Comparison of ENCODE assay signal across 22 cellular contexts in genomic region chr3:11631822-11632221, GRCh38. TPM values are rescaled to one million over a fixed set of nuclear protein-coding genes. Genes with fewer than 3 reads are reported as not detected.
DNase-seq lines count a peak whose midpoint lies in the region; ATAC-seq, FAIRE-seq and TF ChIP-seq lines count a peak whose summit lies in the region.
"Had no signal": no experiment of that assay in that cellular context is flagged by ENCODE, and none has a peak within 500 bp of the region (broad histone marks: within the 10 kb centered on the region; RNA-seq: fewer than 3 reads in every experiment).

No MANE protein-coding gene starts in this region.

- no peaks in the 10 kb centered on the region for H3F3A ChIP-seq in MM.1S (ENCODE audit: insufficient read depth, low read length)

- H3K4me1 ChIP-seq in breast epithelium (peaks cover 11 to 18% of the 10 kb centered on the region in 2 donors), mammary epithelial cell (ENCODE audit: insufficient read depth, low read length) (peaks cover 15% of the 10 kb centered on the region), GM12878 (ENCODE audit: control insufficient read depth, insufficient read depth, low read length) (peaks cover 3% of the 10 kb centered on the region; the same call in 1 of the 2 replicates), MM.1S (ENCODE audit: low read length) (no peaks in the 10 kb centered on the region), mesendoderm (ENCODE audit: control insufficient read depth, low read depth, low read length) (peaks cover 2% of the 10 kb centered on the region)

- no peaks in the 10 kb centered on the region for H3K9me3 ChIP-seq in breast epithelium
- H3K9me3 ChIP-seq in mammary epithelial cell (replicated peaks; ENCODE audit: insufficient read depth, low read length), result no peaks in the 10 kb centered on the region
- H3K9me3 ChIP-seq in GM12878 (replicated peaks; ENCODE audit: control insufficient read depth, insufficient read depth, low read length), result no peaks in the 10 kb centered on the region; the same call in 2 of the 3 replicates
- no peaks in the 10 kb centered on the region for H3K9me3 ChIP-seq in MM.1S (replicated peaks; ENCODE audit: insufficient read depth, low read length)

- no peak overlapping the region for H2BK5ac ChIP-seq in mesendoderm (ENCODE audit: low read length)

- ATAC-seq in GM12878, result 0 out of 3 replicates have a peak, but pooled peaks have one; percentile 28
- no peak for ATAC-seq in Right ventricle myocardium inferior
- ATAC-seq: esophagus mucosa; natural killer cell treated with Interleukin-12 subunit alpha and Interleukin-12 subunit beta and Interleukin-15 and Interleukin-18, amount 100 ng/mL, for 72 hours had no signal

- no peak overlapping the region for H3K56ac ChIP-seq in mesendoderm (ENCODE audit: low read length)

- no peak overlapping the region for H4K8ac ChIP-seq in mesendoderm (ENCODE audit: low read depth, low read length)

- TF ChIP-seq EP300 in GM12878 (IDR thresholded peaks at IDR 0.05; ENCODE audit: borderline replicate concordance in 1 of 2, control insufficient read depth in 1 of 2, low read depth in 2 of 2, low read length in 2 of 2), result no peak; a peak in 1 of 4 replicates

- dilution Hi-C loops in mammary epithelial cell (cut with HindIII; ENCODE audit: low sequenced_read_pairs), result no loop called here

- H3K9me3 Mint-ChIP-seq in osteocyte (ENCODE audit: unreplicated experiment), result no peaks in the 10 kb centered on the region
- H3K9me3 Mint-ChIP-seq: central memory CD8-positive, alpha-beta T cell; natural killer cell treated with Interleukin-12 subunit alpha and Interleukin-12 subunit beta and Interleukin-15 and Interleukin-18, amount 100 ng/mL, for 72 hours; stimulated activated naive CD8-positive, alpha-beta T cell treated with anti-CD3 and anti-CD28 coated beads, Interleukin-15, Interleukin-2, amounts not matched to agents 100 ng/mL and 50 ng/mL, for 24 hours had no signal

- no peaks in the 10 kb centered on the region for H3K36me3 ChIP-seq in breast epithelium
- no peaks in the 10 kb centered on the region for H3K36me3 ChIP-seq in mammary epithelial cell (ENCODE audit: insufficient read depth, low read length)
- H3K36me3 ChIP-seq in GM12878 (ENCODE audit: control insufficient read depth in 2 of 2, insufficient read depth in 2 of 2, low read length in 1 of 2), result peaks cover 0 to 4% of the 10 kb centered on the region in 2 experiments; a peak in 1 of 4 replicates
- no peaks in the 10 kb centered on the region for H3K36me3 ChIP-seq in MM.1S (replicated peaks; ENCODE audit: insufficient read depth, low read length)
- no peaks in the 10 kb centered on the region for H3K36me3 ChIP-seq in mesendoderm (ENCODE audit: control insufficient read depth, insufficient read depth, low read length)

- TF ChIP-seq RAD21 in GM12878 (IDR thresholded peaks at IDR 0.05; ENCODE audit: insufficient read depth, low read depth, low read length), result no peak

- H3K4me3 ChIP-seq in breast epithelium (no peak overlapping the region), mammary epithelial cell (replicated peaks in 1 of 3; ENCODE audit: insufficient read depth in 1 of 3, low read depth in 2 of 3, low read length in 3 of 3) (no peak overlapping the region), GM12878 (no peak overlapping the region), MM.1S (ENCODE audit: low read length) (no peak overlapping the region), mesendoderm (ENCODE audit: low read length) (no peak overlapping the region)
- H3K4me3 ChIP-seq: skin epidermis had no signal

- FAIRE-seq in GM12878 (lab: Jason Lieb, UNC), result no peak

- no peaks in the 10 kb centered on the region for H3K27me3 ChIP-seq in breast epithelium
- H3K27me3 ChIP-seq in mammary epithelial cell (ENCODE audit: insufficient read depth, low read length), result no peaks in the 10 kb centered on the region
- H3K27me3 ChIP-seq in GM12878 (replicated peaks in 1 of 2; ENCODE audit: control insufficient read depth in 2 of 2, insufficient read depth in 2 of 2, low read length in 1 of 2), result no peaks in the 10 kb centered on the region
- no peaks in the 10 kb centered on the region for H3K27me3 ChIP-seq in MM.1S (replicated peaks; ENCODE audit: insufficient read depth, low read length)
- H3K27me3 ChIP-seq in mesendoderm (ENCODE audit: insufficient read depth, low read length, poor library complexity), result no peaks in the 10 kb centered on the region

- no peak overlapping the region for H3K4me3 Mint-ChIP-seq in osteocyte (ENCODE audit: unreplicated experiment)
- H3K4me3 Mint-ChIP-seq: central memory CD8-positive, alpha-beta T cell; natural killer cell treated with Interleukin-12 subunit alpha and Interleukin-12 subunit beta and Interleukin-15 and Interleukin-18, amount 100 ng/mL, for 72 hours; stimulated activated naive CD8-positive, alpha-beta T cell treated with anti-CD3 and anti-CD28 coated beads, Interleukin-15, Interleukin-2, amounts not matched to agents 100 ng/mL and 50 ng/mL, for 24 hours had no signal

- no peaks in the 10 kb centered on the region for H3K27me3 Mint-ChIP-seq in osteocyte (ENCODE audit: unreplicated experiment)
- H3K27me3 Mint-ChIP-seq: central memory CD8-positive, alpha-beta T cell; natural killer cell treated with Interleukin-12 subunit alpha and Interleukin-12 subunit beta and Interleukin-15 and Interleukin-18, amount 100 ng/mL, for 72 hours; stimulated activated naive CD8-positive, alpha-beta T cell treated with anti-CD3 and anti-CD28 coated beads, Interleukin-15, Interleukin-2, amounts not matched to agents 100 ng/mL and 50 ng/mL, for 24 hours had no signal

- no peak overlapping the region for H3K18ac ChIP-seq in mesendoderm (ENCODE audit: low read length)

- H4K20me1 ChIP-seq in mammary epithelial cell (ENCODE audit: insufficient read depth, low read length) (no peaks in the 10 kb centered on the region), GM12878 (ENCODE audit: control insufficient read depth, insufficient read depth) (peaks cover 12% of the 10 kb centered on the region; the same call in 1 of the 2 replicates), MM.1S (ENCODE audit: insufficient read depth, low read length) (0 out of 2 replicates have a peak, but pooled peaks cover 3% of the 10 kb centered on the region)

- H3K36me3 Mint-ChIP-seq in osteocyte (ENCODE audit: unreplicated experiment), result peaks cover 14% of the 10 kb centered on the region
- H3K36me3 Mint-ChIP-seq: natural killer cell treated with Interleukin-12 subunit alpha and Interleukin-12 subunit beta and Interleukin-15 and Interleukin-18, amount 100 ng/mL, for 72 hours had no signal

- H4K5ac ChIP-seq in mesendoderm (ENCODE audit: low read length), result no peak overlapping the region

- H2AFZ ChIP-seq in mammary epithelial cell (ENCODE audit: low read depth, low read length), result no peak overlapping the region
- H2AFZ ChIP-seq in GM12878 (ENCODE audit: control insufficient read depth, low read depth, low read length), result no peak overlapping the region
- no peak overlapping the region for H2AFZ ChIP-seq in MM.1S (ENCODE audit: low read length)

- H3K23ac ChIP-seq in mesendoderm (ENCODE audit: low read length), result no peak overlapping the region

- peaks cover 80% of the 10 kb centered on the region for H3K4me1 Mint-ChIP-seq in osteocyte (ENCODE audit: unreplicated experiment)

- RAD21 ChIA-PET in GM12878 (lab: Charles Lee; ENCODE audit: unreplicated experiment), result no interaction called here

- H2BK120ac ChIP-seq in mesendoderm (ENCODE audit: low read depth, low read length), result no peak overlapping the region

- 74% methylated on average over 9 of the region's 9 CpGs for WGBS in mammary epithelial cell (ENCODE audit: low coverage, missing lambda C conversion rate)
- 91% methylated on average over 9 of the region's 9 CpGs for WGBS in GM12878 (ENCODE audit: insufficient coverage, insufficient replicate concordance, low lambda C conversion rate, missing lambda C conversion rate)
- WGBS in mesendoderm (ENCODE audit: extremely low coverage, insufficient coverage, low lambda C conversion rate), result no CpG with 5 or more reads among the region's 9 CpGs

- DNase-seq in breast epithelium (ENCODE audit: low spot score in 2 of 2) (no peak), mammary epithelial cell (no peak), GM12878 (ENCODE audit: low read depth, low spot score) (no peak), osteocyte (ENCODE audit: extremely low spot score, unreplicated experiment) (no peak), NCI-H345 treated with DMSO at 0.1 percent for 48 hours (lab: John Stamatoyannopoulos, UW; ENCODE audit: unreplicated experiment) (no peak), MM.1S (no peak), mesendoderm (no peak), Right ventricle myocardium inferior (ENCODE audit: missing footprints) (no peak)
- DNase-seq: activated CD4-positive, alpha-beta T cell treated with anti-CD3 and anti-CD28 coated beads, Interleukin-2, amount 50 U/mL, for 1 hour; activated CD8-positive, alpha-beta memory T cell treated with anti-CD3 and anti-CD28 coated beads, Interleukin-2, amount 50 U/mL, for 4 hours; amniotic stem cell; C1 segment of cervical spinal cord; H7; kidney glomerular epithelial cell; NCI-H1048; Right ventricle myocardium superior; SW 1271 had no signal

- intact Hi-C loops in breast epithelium (cut with DNase I; ENCODE audit: low total_unique reads), result no loop called here
- intact Hi-C loops in mammary epithelial cell (cut with micrococcal nuclease), result no loop called here
- intact Hi-C loops in GM12878 (cut with micrococcal nuclease; ENCODE audit: unreplicated experiment), result no loop called here
- intact Hi-C loops in Right ventricle myocardium inferior (cut with DNase I), result no loop called here

- peak overlapping the region; percentile 56 for H3K27ac Mint-ChIP-seq in osteocyte (ENCODE audit: unreplicated experiment)
- H3K27ac Mint-ChIP-seq: natural killer cell treated with Interleukin-12 subunit alpha and Interleukin-12 subunit beta and Interleukin-15 and Interleukin-18, amount 100 ng/mL, for 72 hours; stimulated activated naive CD8-positive, alpha-beta T cell treated with anti-CD3 and anti-CD28 coated beads, Interleukin-15, Interleukin-2, amounts not matched to agents 100 ng/mL and 50 ng/mL, for 24 hours had no signal

- no peak for TF ChIP-seq CTCF in breast epithelium (IDR thresholded peaks at IDR 0.05)
- no peak for TF ChIP-seq CTCF in mammary epithelial cell (conservative IDR thresholded peaks at IDR 0.05 in 1 of 2, IDR thresholded peaks at IDR 0.05 in 1 of 2; ENCODE audit: extremely low read depth in 1 of 2, insufficient read depth in 1 of 2, low read depth in 1 of 2, low read length in 2 of 2)
- TF ChIP-seq CTCF in GM12878 (IDR thresholded peaks at IDR 0.05 in 2 of 3, conservative IDR thresholded peaks at IDR 0.05 in 1 of 3; ENCODE audit: control insufficient read depth in 2 of 3, extremely low read depth in 1 of 3, insufficient read depth in 1 of 3, low read depth in 3 of 3, low read length in 3 of 3), result no peak
- no peak for TF ChIP-seq CTCF in osteocyte (IDR thresholded peaks at IDR 0.05)
- no peak for TF ChIP-seq CTCF in MM.1S (IDR thresholded peaks at IDR 0.05; ENCODE audit: low read length)

- no peak overlapping the region for H2BK15ac ChIP-seq in mesendoderm (replicated peaks; ENCODE audit: low read depth)

- no TSS peak for BruUV-seq in mammary epithelial cell (replicated peaks; lab: Mats Ljungman, UMichigan)
- BruUV-seq in GM12878 (replicated peaks; lab: Mats Ljungman, UMichigan), result no TSS peak

- H2AK5ac ChIP-seq in mesendoderm (ENCODE audit: low read length), result no peak overlapping the region

- POLR2A ChIA-PET in GM12878 (lab: Charles Lee), result interaction anchor here (0.5 to 0.6 kb wide), 2 partner anchors 11 to 357 kb away, joined by 3 read pairs; no protein-coding TSS in a partner anchor

- SMC1A ChIA-PET in GM12878 (lab: Charles Lee; ENCODE audit: uncharacterized antibody, unreplicated experiment), result interaction anchor here (1.3 to 2.5 kb wide), 4 partner anchors 9 to 28 kb away, joined by 4 to 9 read pairs (median 6); partner anchors contain the start of gene VGLL4

- H3K79me1 ChIP-seq in mesendoderm (ENCODE audit: low read length), result peaks cover 26% of the 10 kb centered on the region

- peak overlapping the region; percentile 56 to 92 for H3K27ac ChIP-seq in breast epithelium
- no peak overlapping the region for H3K27ac ChIP-seq in mammary epithelial cell (ENCODE audit: insufficient read depth, low read depth, low read length)
- no peak overlapping the region for H3K27ac ChIP-seq in GM12878 (ENCODE audit: control insufficient read depth, insufficient read depth)
- H3K27ac ChIP-seq in MM.1S (ENCODE audit: low read length), result no peak overlapping the region
- H3K27ac ChIP-seq in mesendoderm (ENCODE audit: low read depth, low read length), result no peak overlapping the region

- no peaks in the 10 kb centered on the region for H3K9me2 ChIP-seq in MM.1S (replicated peaks; ENCODE audit: insufficient read depth, low read length)

- H3K4me2 ChIP-seq in mammary epithelial cell (ENCODE audit: insufficient read depth, low read depth, low read length) (no peak overlapping the region), GM12878 (ENCODE audit: control insufficient read depth, insufficient read depth) (no peak overlapping the region), MM.1S (ENCODE audit: low read depth, low read length) (no peak overlapping the region), mesendoderm (ENCODE audit: low read length) (no peak overlapping the region)

- TF ChIP-seq POLR2A in breast epithelium (IDR thresholded peaks at IDR 0.05) (no peak), GM12878 (IDR thresholded peaks at IDR 0.05; ENCODE audit: low read depth, low read length) (no peak)

- in situ Hi-C loops in mammary epithelial cell (cut with MboI; ENCODE audit: low sequenced_read_pairs in 2 of 2) (no loop called here), GM12878 (cut with MboI) (no loop called here)

- CTCF ChIA-PET in mammary epithelial cell (lab: Charles Lee; ENCODE audit: low non-redundant PET), result no interaction called here
- CTCF ChIA-PET in GM12878 (lab: Yijun Ruan, JAX), result interaction anchor here (0.5 to 1.5 kb wide), 2 partner anchors 9 to 31 kb away, joined by 3 to 5 read pairs; no protein-coding TSS in a partner anchor

- H3K9ac ChIP-seq in mammary epithelial cell (ENCODE audit: insufficient read depth, low read length), result no peak overlapping the region
- H3K9ac ChIP-seq in GM12878 (ENCODE audit: control insufficient read depth, insufficient read depth, low read length), result no peak overlapping the region
- H3K9ac ChIP-seq in MM.1S (ENCODE audit: low read length), result no peak overlapping the region
- no peak overlapping the region for H3K9ac ChIP-seq in mesendoderm (ENCODE audit: low read length)

- H3K79me2 ChIP-seq in mammary epithelial cell (ENCODE audit: insufficient read depth, low read length) (peaks cover 97% of the 10 kb centered on the region), GM12878 (ENCODE audit: control insufficient read depth, insufficient read depth, low read length) (peaks cover 90% of the 10 kb centered on the region), MM.1S (ENCODE audit: low read length) (peaks cover 86% of the 10 kb centered on the region), mesendoderm (ENCODE audit: control insufficient read depth, insufficient read depth, low read length) (peaks cover 72% of the 10 kb centered on the region)

- no peak overlapping the region for H3K4ac ChIP-seq in mesendoderm (ENCODE audit: low read depth, low read length)

RNA-seq across cellular contexts. Expression of gene VGLL4, which starts 11.9 kb away (rescaled TPM):
- total RNA-seq in breast epithelium (10 to 100 TPM; 48.0 to 90.0 (median 68.5) TPM), mammary epithelial cell (10 to 100 TPM; 30.8 to 77.3 TPM), GM12878 (2014; rRNA removed) (16.3 and 18.1 TPM in 2 replicates), GM12878 (2014; rRNA removed; fragmentation: Illumina TruSeq; extraction: Trizol) (15.2 and 15.7 TPM in 2 replicates), GM12878 (2021) (20.7 and 23.2 TPM in 2 replicates), osteocyte (130 and 139 TPM in 2 replicates), Right ventricle myocardium inferior (26.8 TPM)
- polyA plus RNA-seq in mammary epithelial cell (31.3 TPM), GM12878 (2011; rRNA removed) (32.9 and 38.1 TPM in 2 replicates), GM12878 (2014; fragmentation: Illumina TruSeq; extraction: Trizol) (10.6 and 16.0 TPM in 2 replicates), GM12878 (2014; fragmentation: Nextera tagmentation; extraction: Ambion mirVana) (1 to 10 TPM in 1 of 2 experiments, under 1 TPM in 1; 0.44 to 1.5 TPM), GM12878 (2014; rRNA removed) (25.5 and 28.7 TPM in 2 replicates), GM12878 (2016; fragmentation: Nextera tagmentation; extraction: Ambion mirVana) (10 to 100 TPM; 14.9 to 20.6 TPM)
- polyA minus RNA-seq in mammary epithelial cell, result 46.0 TPM
- 116 and 126 TPM in 2 replicates for total RNA-seq in GM12878 (2013; cell fraction: nucleolus; rRNA removed)
- 12.6 TPM for polyA plus RNA-seq in GM12878 (2011; ENCODE audit: low read depth)
- 39.9 and 41.8 TPM in 2 replicates for polyA plus RNA-seq in GM12878 (2011; cell fraction: cytosol; rRNA removed)
- 43.3 and 49.4 TPM in 2 replicates for polyA plus RNA-seq in GM12878 (2011; cell fraction: nucleus; rRNA removed)
- 17.9 and 37.0 TPM in 2 replicates for polyA plus RNA-seq in GM12878 (2012)
- polyA minus RNA-seq in GM12878 (2011; rRNA and poly(A)+ RNA removed), result 24.9 and 62.5 TPM in 2 replicates
- polyA minus RNA-seq in GM12878 (2011; cell fraction: cytosol; rRNA and poly(A)+ RNA removed), result 16.3 and 16.6 TPM in 2 replicates
- 33.7 and 57.3 TPM in 2 replicates for polyA minus RNA-seq in GM12878 (2011; cell fraction: nucleus; rRNA and poly(A)+ RNA removed)
- 34.6 TPM for polyA plus RNA-seq in mesendoderm (2013, experiment 1 of 2)
- polyA plus RNA-seq in mesendoderm (2013, experiment 2 of 2), result 34.3 TPM

Comparison
In these comparisons a context has a peak if more than half of its experiments do, and no peak if none do; other contexts are left out.
1. H3K27ac ChIP-seq: peak in breast epithelium (2 of 2); none in mammary epithelial cell (single experiment), GM12878 (single experiment), MM.1S (single experiment) and mesendoderm (single experiment).